In genomic region chr1:148951336-148952227, GRCh38 we compare ENCODE assay signal across 8 cellular contexts.
DNase-seq lines count a peak whose midpoint lies in the region; ATAC-seq and TF ChIP-seq lines count a peak whose summit lies in the region.
"Not testable (repeated sequence)": the region's sequence is repeated elsewhere in the genome, so short reads cannot be mapped to it uniquely, and the experiment has no call there.

No MANE protein-coding gene starts in this region.

- not testable (repeated sequence) for H3K27ac ChIP-seq in CD4-positive, CD25-positive, alpha-beta regulatory T cell (ENCODE audit: insufficient read depth, low read length, poor library complexity, severe bottlenecking)
- H3K27ac ChIP-seq in endodermal cell (ENCODE audit: low read depth, low read length) = peak overlapping the region; percentile 53
- H3K27ac ChIP-seq in mesodermal cell (ENCODE audit: low read depth, low read length, severe bottlenecking) = peak overlapping the region; percentile 78

- not testable (repeated sequence) for H3K27me3 Mint-ChIP-seq in CD4-positive, CD25-positive, alpha-beta regulatory T cell; activated CD8-positive, alpha-beta memory T cell treated with anti-CD3 and anti-CD28 coated beads, Interleukin-2, amount 10 ng/mL, durations not matched to agents 7 days and 5 days; endodermal cell (ENCODE audit: insufficient read depth)

- not testable (repeated sequence) for H3K36me3 ChIP-seq in CD4-positive, CD25-positive, alpha-beta regulatory T cell (ENCODE audit: control insufficient read depth, insufficient read depth, low read length); NT2/D1 (ENCODE audit: insufficient read depth, insufficient read length, low read length); endodermal cell (ENCODE audit: control insufficient read depth, insufficient read depth, low read length); mesodermal cell (ENCODE audit: control insufficient read depth, insufficient read depth, low read length)

- not testable (repeated sequence) for H3K9me3 ChIP-seq in CD4-positive, CD25-positive, alpha-beta regulatory T cell (ENCODE audit: control insufficient read depth in 2 of 2, low read length in 2 of 2); NT2/D1 (ENCODE audit: insufficient read depth, low read length); endodermal cell (ENCODE audit: control insufficient read depth, low read length); mesodermal cell (ENCODE audit: control insufficient read depth, low read length)

- not testable (repeated sequence) for H3K4me1 ChIP-seq in CD4-positive, CD25-positive, alpha-beta regulatory T cell (ENCODE audit: control insufficient read depth, insufficient read depth, low read length, poor library complexity, severe bottlenecking); NT2/D1 (ENCODE audit: insufficient read depth, insufficient read length); endodermal cell (ENCODE audit: control insufficient read depth, insufficient read depth, low read length); mesodermal cell (ENCODE audit: control insufficient read depth, insufficient read depth, low read length, poor library complexity, severe bottlenecking)

- not testable (repeated sequence) for H3K9me3 Mint-ChIP-seq in CD4-positive, CD25-positive, alpha-beta regulatory T cell; activated CD8-positive, alpha-beta memory T cell treated with anti-CD3 and anti-CD28 coated beads, Interleukin-2, amount 10 ng/mL, durations not matched to agents 7 days and 5 days (ENCODE audit: low read depth); endodermal cell

- TF ChIP-seq CTCF in endodermal cell (conservative IDR thresholded peaks at IDR 0.05) = peak; percentile 33

- peak; percentile 67 to 85 (median 70) for DNase-seq in CD4-positive, CD25-positive, alpha-beta regulatory T cell
- DNase-seq in HUDEP-2 (lab: John Stamatoyannopoulos, UW; ENCODE audit: unreplicated experiment in 76 of 76) (peak in 51 of 76 experiments; percentile 3 to 71 (median 33)), NT2/D1 (ENCODE audit: low read depth, low spot score) (peak; percentile 84), endodermal cell (peak; percentile 92)
- peak; percentile 88 for DNase-seq in activated CD8-positive, alpha-beta memory T cell treated with anti-CD3 and anti-CD28 coated beads, Interleukin-2, amount 10 ng/mL, durations not matched to agents 7 days and 5 days
- DNase-seq in stimulated activated CD4-positive, alpha-beta T cell treated with anti-CD3 and anti-CD28 coated beads, TNF-alpha, amount 100 ng/mL, for 24 hours (ENCODE audit: low read depth in 3 of 3) = peak; percentile 25 to 70 (median 40)

- peak overlapping the region; percentile 44 for H3K4me3 ChIP-seq in CD4-positive, CD25-positive, alpha-beta regulatory T cell (ENCODE audit: low read depth, low read length)
- H3K4me3 ChIP-seq in NT2/D1 (ENCODE audit: insufficient read length, low read depth) = peak overlapping the region; percentile 45
- peak overlapping the region; percentile 69 for H3K4me3 ChIP-seq in endodermal cell (ENCODE audit: low read length)
- peak overlapping the region; percentile 45 for H3K4me3 ChIP-seq in mesodermal cell (ENCODE audit: extremely low read depth, insufficient read depth, low read length, poor library complexity, severe bottlenecking)

- H3K4me1 Mint-ChIP-seq in CD4-positive, CD25-positive, alpha-beta regulatory T cell = peaks cover 4 to 26% (median 11%) of the 10 kb centered on the region in 4 donors
- peaks cover 14% of the 10 kb centered on the region for H3K4me1 Mint-ChIP-seq in activated CD8-positive, alpha-beta memory T cell treated with anti-CD3 and anti-CD28 coated beads, Interleukin-2, amount 10 ng/mL, durations not matched to agents 7 days and 5 days
- not testable (repeated sequence) for H3K4me1 Mint-ChIP-seq in endodermal cell

- CTCF ChIA-PET in activated CD8-positive, alpha-beta memory T cell treated with anti-CD3 and anti-CD28 coated beads, Interleukin-2, amount 10 ng/mL, durations not matched to agents 7 days and 5 days (lab: Charles Lee) = not testable (repeated sequence)

- not testable (repeated sequence) for H3K36me3 Mint-ChIP-seq in CD4-positive, CD25-positive, alpha-beta regulatory T cell; activated CD8-positive, alpha-beta memory T cell treated with anti-CD3 and anti-CD28 coated beads, Interleukin-2, amount 10 ng/mL, durations not matched to agents 7 days and 5 days; endodermal cell (ENCODE audit: low read depth)

- WGBS in endodermal cell (ENCODE audit: insufficient coverage in 1 of 2, insufficient read length in 1 of 2), 2 experiments = 8 to 60% methylated on average over 2 to 26 of the region's 44 CpGs
- WGBS in mesodermal cell (ENCODE audit: insufficient coverage in 2 of 2), 2 experiments = 21 to 51% methylated on average over 6 to 7 of the region's 44 CpGs

- H3K27ac Mint-ChIP-seq in CD4-positive, CD25-positive, alpha-beta regulatory T cell = peak overlapping the region; percentile 90 to 98 (median 92)
- H3K27ac Mint-ChIP-seq in activated CD8-positive, alpha-beta memory T cell treated with anti-CD3 and anti-CD28 coated beads, Interleukin-2, amount 10 ng/mL, durations not matched to agents 7 days and 5 days = peak overlapping the region; percentile 75
- H3K27ac Mint-ChIP-seq in endodermal cell = peak overlapping the region; percentile 98

- peak overlapping the region; percentile 87 to 93 (median 90) for H3K4me3 Mint-ChIP-seq in CD4-positive, CD25-positive, alpha-beta regulatory T cell
- peak overlapping the region; percentile 77 for H3K4me3 Mint-ChIP-seq in activated CD8-positive, alpha-beta memory T cell treated with anti-CD3 and anti-CD28 coated beads, Interleukin-2, amount 10 ng/mL, durations not matched to agents 7 days and 5 days
- peak overlapping the region; percentile 74 for H3K4me3 Mint-ChIP-seq in endodermal cell

- ATAC-seq in CD4-positive, CD25-positive, alpha-beta regulatory T cell (ENCODE audit: low read depth in 2 of 2) = peak; percentile 66 to 69
- ATAC-seq in GM21526 (IDR thresholded peaks at IDR 0.05; ENCODE audit: low FRiP score, unreplicated experiment) = peak; percentile 53
- ATAC-seq in activated CD8-positive, alpha-beta memory T cell treated with anti-CD3 and anti-CD28 coated beads, Interleukin-2, amount 10 ng/mL, durations not matched to agents 7 days and 5 days = peak; percentile 90

- H3K27me3 ChIP-seq in CD4-positive, CD25-positive, alpha-beta regulatory T cell (ENCODE audit: control insufficient read depth, insufficient read depth, low read length); NT2/D1 (ENCODE audit: insufficient read depth, insufficient read length); endodermal cell (ENCODE audit: control insufficient read depth, insufficient read depth, low read length, poor library complexity, severe bottlenecking): not testable (repeated sequence)

- peak overlapping the region; percentile 56 for H3K9ac ChIP-seq in NT2/D1 (ENCODE audit: insufficient read length, low read depth)
- peak overlapping the region; percentile 30 for H3K9ac ChIP-seq in endodermal cell (ENCODE audit: extremely low read depth, low read length, poor library complexity, severe bottlenecking)

Comparison
In these comparisons a context has a peak if more than half of its experiments do, and no peak if none do; other contexts are left out.
1. DNase-seq: peak in every context shown above with its lines; median percentile 92 in endodermal cell; 88 in activated CD8-positive, alpha-beta memory T cell treated with anti-CD3 and anti-CD28 coated beads, Interleukin-2, amount 10 ng/mL, durations not matched to agents 7 days and 5 days; 84 in NT2/D1; 70 in CD4-positive, CD25-positive, alpha-beta regulatory T cell; 40 in stimulated activated CD4-positive, alpha-beta T cell treated with anti-CD3 and anti-CD28 coated beads, TNF-alpha, amount 100 ng/mL, for 24 hours; 33 in HUDEP-2.